In the genomic region with DNA sequence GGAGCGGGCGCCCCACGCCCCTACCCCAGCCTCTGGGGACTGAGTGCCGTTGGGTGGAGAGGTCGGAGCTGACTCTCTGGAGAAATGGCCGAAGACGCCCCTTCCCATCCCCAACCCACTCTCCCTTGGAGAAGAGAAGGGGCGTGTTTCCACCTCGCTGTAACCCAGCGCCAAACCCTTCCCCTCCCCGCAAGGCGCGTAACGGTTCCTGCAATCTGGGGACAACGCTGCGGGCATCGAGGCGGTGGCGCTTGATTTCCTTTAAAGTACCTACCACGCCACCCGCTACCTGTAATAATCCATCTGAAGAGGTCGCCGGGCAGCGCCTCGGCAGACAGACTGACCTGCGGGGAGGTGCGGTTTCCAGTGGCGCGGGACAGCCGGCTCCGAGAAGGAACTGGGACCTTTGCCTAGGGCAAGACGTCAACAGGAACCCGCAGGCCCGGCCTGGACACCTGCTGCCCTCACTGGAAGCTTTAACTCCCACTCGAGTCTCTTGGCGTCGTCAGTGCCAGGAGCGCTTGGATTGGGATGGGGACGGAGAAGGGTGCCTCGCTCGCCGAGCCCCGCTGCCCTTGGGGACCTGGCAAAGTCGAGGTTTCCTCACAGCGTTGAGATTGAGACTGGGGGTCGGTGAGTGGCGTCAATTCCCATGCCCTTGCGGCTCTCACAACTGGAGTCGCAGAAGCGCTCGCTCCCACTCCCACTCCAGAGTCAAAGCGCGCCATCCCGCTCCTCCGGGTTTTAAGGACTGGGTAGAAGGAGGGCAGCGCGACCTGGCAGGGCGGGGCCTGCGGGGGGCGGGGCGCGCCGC, we compare ENCODE assay signal across 8 cellular contexts. TPM values are rescaled to one million over a fixed set of nuclear protein-coding genes. Genes with fewer than 3 reads are reported as not detected.
DNase-seq lines count a peak whose midpoint lies in the region; ATAC-seq and TF ChIP-seq lines count a peak whose summit lies in the region.

A gene (minus strand): TSS at position 716 of the 814 bp plus-strand sequence. CDS start 763 bp downstream, outside the sequence.

- no peaks in the 10 kb centered on the region for H3K9me3 Mint-ChIP-seq in nephron

- peaks cover 20% of the 10 kb centered on the region for H3K36me3 Mint-ChIP-seq in nephron (ENCODE audit: low read depth)

- peak within 1 kb of the TSS; percentile 86 to 91 (median 91) for H3K4me3 Mint-ChIP-seq in nephron

- H3K4me1 Mint-ChIP-seq in nephron, result peaks cover 20% of the 10 kb centered on the region

- CTCF ChIA-PET in RWPE1 (lab: Yijun Ruan, JAX), result interaction anchor here (0.6 to 2.7 kb wide), 23 partner anchors 10 to 447 kb away, joined by 3 to 12 read pairs (median 4); no protein-coding TSS in a partner anchor

- H3K27ac Mint-ChIP-seq in nephron, result peak within 1 kb of the TSS; percentile 84 to 97 (median 92)

- ATAC-seq in esophagus mucosa, result peak; percentile 54
- ATAC-seq in HG03520 (IDR thresholded peaks at IDR 0.05; ENCODE audit: unreplicated experiment), result no peak

- TF ChIP-seq CTCF in AG09309 (IDR thresholded peaks at IDR 0.05; ENCODE audit: control insufficient read depth, insufficient read depth, low read depth, low read length, missing control alignments) (no peak), GM20000 (IDR thresholded peaks at IDR 0.05; ENCODE audit: extremely low read depth, missing control alignments) (no peak), RWPE1 (conservative IDR thresholded peaks at IDR 0.05; ENCODE audit: low read depth) (no peak), nephron (IDR thresholded peaks at IDR 0.05; ENCODE audit: unreplicated experiment in 3 of 3) (no peak)

- peaks cover 76% of the 10 kb centered on the region for H3K27me3 Mint-ChIP-seq in nephron (ENCODE audit: low read depth)

- H3K27ac ChIP-seq in RWPE1, result peak within 1 kb of the TSS; percentile 98

- POLR2A ChIA-PET in RWPE1 (lab: Yijun Ruan, JAX; ENCODE audit: low non-redundant PET), result interaction anchor here (0.5 to 1.4 kb wide), 2 partner anchors 20 to 95 kb away, joined by 3 to 7 read pairs; no protein-coding TSS in a partner anchor

- DNase-seq in AG09309 (ENCODE audit: low read depth) (no peak), GM20000 (ENCODE audit: low spot score) (peak; percentile 49), RWPE1 (ENCODE audit: low spot score) (no peak), GM19240 (ENCODE audit: insufficient read length, low spot score) (no peak), KG1 (lab: John Stamatoyannopoulos, UW) (no peak)

- peak within 1 kb of the TSS; percentile 32 for H3K4me3 ChIP-seq in AG09309 (ENCODE audit: control insufficient read depth, low read depth, low read length)

RNA-seq across cellular contexts. Expression of the gene that starts here (rescaled TPM):
- total RNA-seq in esophagus mucosa, result 2.0 TPM
